9 cellular contexts compared by ENCODE assay signal in the genomic region with DNA sequence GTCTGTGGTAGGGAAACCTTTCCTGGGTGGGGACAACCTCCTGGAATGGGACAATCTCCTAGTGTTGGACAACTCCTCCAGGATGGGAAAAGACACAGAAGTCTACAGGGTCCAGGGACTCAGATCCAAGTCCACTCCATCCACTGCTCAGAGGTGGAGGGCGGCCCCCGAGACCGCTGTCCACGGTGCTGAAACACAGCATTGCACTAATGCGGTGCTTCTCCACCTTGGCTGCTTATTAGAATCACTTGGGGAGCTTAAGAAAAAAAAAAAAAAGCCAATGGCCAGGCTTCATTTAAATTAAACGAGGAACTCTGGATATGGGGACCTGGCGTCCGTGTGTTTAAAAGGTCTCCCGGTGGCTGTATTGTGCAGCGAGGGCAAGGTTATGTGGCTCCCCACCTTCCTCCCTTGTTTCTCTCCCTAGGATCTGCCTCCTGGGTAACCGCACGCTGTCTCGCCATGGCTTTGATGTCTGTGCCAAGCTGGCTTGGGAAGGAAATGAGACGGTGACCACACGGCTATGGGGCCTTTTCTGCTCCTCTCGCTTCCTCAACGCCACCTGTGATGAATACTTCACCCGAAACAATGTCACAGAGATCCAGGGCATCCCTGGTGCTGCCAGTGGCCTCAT. TPM values are rescaled to one million over a fixed set of nuclear protein-coding genes. Genes with fewer than 3 reads are reported as not detected.
DNase-seq lines count a peak whose midpoint lies in the region; ATAC-seq and TF ChIP-seq lines count a peak whose summit lies in the region.
"Had no signal": no experiment of that assay in that cellular context is flagged by ENCODE, and none has a peak within 500 bp of the region (broad histone marks: within the 10 kb centered on the region; RNA-seq: fewer than 3 reads in every experiment).

No MANE protein-coding gene starts in this region.

- H3K9me3 ChIP-seq in testis, result no peaks in the 10 kb centered on the region

- no peaks in the 10 kb centered on the region for H3K9me3 Mint-ChIP-seq in natural killer cell
- no peaks in the 10 kb centered on the region for H3K9me3 Mint-ChIP-seq in natural killer cell treated with Interleukin-12 subunit alpha and Interleukin-12 subunit beta and Interleukin-15 and Interleukin-18, amount 100 ng/mL, for 72 hours
- H3K9me3 Mint-ChIP-seq in activated CD4-positive, alpha-beta T cell treated with anti-CD3 and anti-CD28 coated beads, Interleukin-2, amount 10 ng/mL, durations not matched to agents 7 days and 5 days, result no peaks in the 10 kb centered on the region

- peak; percentile 40 for DNase-seq in natural killer cell
- no peak for DNase-seq in natural killer cell treated with Interleukin-12 subunit alpha and Interleukin-12 subunit beta and Interleukin-15 and Interleukin-18, amount 100 ng/mL, for 72 hours (ENCODE audit: low spot score)
- DNase-seq in activated CD4-positive, alpha-beta T cell treated with anti-CD3 and anti-CD28 coated beads, Interleukin-2, amount 10 ng/mL, durations not matched to agents 7 days and 5 days, result peak; percentile 66
- DNase-seq in foreskin keratinocyte, result no peak
- peak; percentile 60 for DNase-seq in testis
- DNase-seq in NCI-H2107 treated with DMSO at 0.1 percent for 48 hours (lab: John Stamatoyannopoulos, UW; ENCODE audit: unreplicated experiment), result no peak
- DNase-seq in NCI-H748 treated with DMSO at 0.1 percent for 48 hours (lab: John Stamatoyannopoulos, UW), result no peak

- POLR2A ChIA-PET in activated CD4-positive, alpha-beta T cell treated with anti-CD3 and anti-CD28 coated beads, Interleukin-2, amount 10 ng/mL, durations not matched to agents 7 days and 5 days (lab: Charles Lee), result no interaction called here

- CTCF ChIA-PET in activated CD4-positive, alpha-beta T cell treated with anti-CD3 and anti-CD28 coated beads, Interleukin-2, amount 10 ng/mL, durations not matched to agents 7 days and 5 days (lab: Charles Lee), result interaction anchor here (0.6 kb wide), 1 partner anchor 1683 kb away, joined by 5 read pairs; no protein-coding TSS in a partner anchor

- H3K4me1 ChIP-seq in foreskin keratinocyte (no peaks in the 10 kb centered on the region), testis (no peaks in the 10 kb centered on the region)

- no peak for TF ChIP-seq CTCF in natural killer cell (IDR thresholded peaks at IDR 0.05)
- no peak for TF ChIP-seq CTCF in foreskin keratinocyte (conservative IDR thresholded peaks at IDR 0.05)
- TF ChIP-seq CTCF in testis (IDR thresholded peaks at IDR 0.05), result no peak

- TF ChIP-seq POLR2A in testis (IDR thresholded peaks at IDR 0.05), result no peak

- no peaks in the 10 kb centered on the region for H3K36me3 Mint-ChIP-seq in natural killer cell
- H3K36me3 Mint-ChIP-seq in natural killer cell treated with Interleukin-12 subunit alpha and Interleukin-12 subunit beta and Interleukin-15 and Interleukin-18, amount 100 ng/mL, for 72 hours, result no peaks in the 10 kb centered on the region
- H3K36me3 Mint-ChIP-seq in activated CD4-positive, alpha-beta T cell treated with anti-CD3 and anti-CD28 coated beads, Interleukin-2, amount 10 ng/mL, durations not matched to agents 7 days and 5 days (ENCODE audit: low read depth), result no peaks in the 10 kb centered on the region

- no peaks in the 10 kb centered on the region for H3K36me3 ChIP-seq in testis (ENCODE audit: low read depth, missing control alignments)

- peaks cover 23 to 25% of the 10 kb centered on the region in 2 donors for H3K27me3 Mint-ChIP-seq in natural killer cell (ENCODE audit: low read depth in 2 of 2)
- H3K27me3 Mint-ChIP-seq in natural killer cell treated with Interleukin-12 subunit alpha and Interleukin-12 subunit beta and Interleukin-15 and Interleukin-18, amount 100 ng/mL, for 72 hours, result peaks cover 35 to 38% of the 10 kb centered on the region in 2 donors
- peaks cover 4% of the 10 kb centered on the region for H3K27me3 Mint-ChIP-seq in activated CD4-positive, alpha-beta T cell treated with anti-CD3 and anti-CD28 coated beads, Interleukin-2, amount 10 ng/mL, durations not matched to agents 7 days and 5 days

- WGBS in testis, 2 donors, result 22 to 26% methylated on average over 13 to 18 of the region's 18 CpGs

- no peaks in the 10 kb centered on the region for H3K4me1 Mint-ChIP-seq in natural killer cell
- H3K4me1 Mint-ChIP-seq in natural killer cell treated with Interleukin-12 subunit alpha and Interleukin-12 subunit beta and Interleukin-15 and Interleukin-18, amount 100 ng/mL, for 72 hours (ENCODE audit: low read depth in 2 of 2), result no peaks in the 10 kb centered on the region
- H3K4me1 Mint-ChIP-seq in activated CD4-positive, alpha-beta T cell treated with anti-CD3 and anti-CD28 coated beads, Interleukin-2, amount 10 ng/mL, durations not matched to agents 7 days and 5 days, result no peaks in the 10 kb centered on the region

- H3K27ac ChIP-seq in foreskin keratinocyte, result no peak overlapping the region
- H3K27ac ChIP-seq in testis, result no peak overlapping the region
- H3K27ac ChIP-seq: SK-N-MC had no signal

- intact Hi-C loops in natural killer cell (cut with micrococcal nuclease), result no loop called here
- intact Hi-C loops in testis (cut with DNase I; ENCODE audit: low total_unique reads), result no loop called here

- H3K4me3 ChIP-seq in testis, result no peak overlapping the region
- H3K4me3 ChIP-seq: SK-N-MC had no signal

- H3K27ac Mint-ChIP-seq in natural killer cell, result no peak overlapping the region
- H3K27ac Mint-ChIP-seq in natural killer cell treated with Interleukin-12 subunit alpha and Interleukin-12 subunit beta and Interleukin-15 and Interleukin-18, amount 100 ng/mL, for 72 hours, result no peak overlapping the region
- H3K27ac Mint-ChIP-seq in activated CD4-positive, alpha-beta T cell treated with anti-CD3 and anti-CD28 coated beads, Interleukin-2, amount 10 ng/mL, durations not matched to agents 7 days and 5 days, result no peak overlapping the region

- no peak overlapping the region for H3K4me3 Mint-ChIP-seq in natural killer cell
- no peak overlapping the region for H3K4me3 Mint-ChIP-seq in natural killer cell treated with Interleukin-12 subunit alpha and Interleukin-12 subunit beta and Interleukin-15 and Interleukin-18, amount 100 ng/mL, for 72 hours
- H3K4me3 Mint-ChIP-seq in activated CD4-positive, alpha-beta T cell treated with anti-CD3 and anti-CD28 coated beads, Interleukin-2, amount 10 ng/mL, durations not matched to agents 7 days and 5 days, result no peak overlapping the region

- peaks cover 14% of the 10 kb centered on the region for H3K27me3 ChIP-seq in foreskin keratinocyte
- H3K27me3 ChIP-seq in testis, result no peaks in the 10 kb centered on the region

- ATAC-seq in natural killer cell (peak in 2 of 3 donors; percentile 66 to 70), foreskin keratinocyte (peak; percentile 73), HG02852 (IDR thresholded peaks at IDR 0.05; ENCODE audit: unreplicated experiment) (no peak)
- ATAC-seq in natural killer cell treated with Interleukin-12 subunit alpha and Interleukin-12 subunit beta and Interleukin-15 and Interleukin-18, amount 100 ng/mL, for 72 hours, result no peak

RNA-seq across cellular contexts. Expression of a gene that starts 12.0 kb away (rescaled TPM):
- under 1 TPM in 1 of 3 donors, not detected in 2; 0.85 TPM for total RNA-seq in natural killer cell
- not detected for total RNA-seq in natural killer cell treated with Interleukin-12 subunit alpha and Interleukin-12 subunit beta and Interleukin-15 and Interleukin-18, amount 100 ng/mL, for 72 hours
- under 1 TPM; 0.42 to 0.87 TPM for total RNA-seq in activated CD4-positive, alpha-beta T cell treated with anti-CD3 and anti-CD28 coated beads, Interleukin-2, amount 10 ng/mL, durations not matched to agents 7 days and 5 days
- total RNA-seq in foreskin keratinocyte, result 1.7 and 3.2 TPM in 2 replicates
- polyA plus RNA-seq in foreskin keratinocyte, result 3.6 and 5.9 TPM in 2 replicates
- 1 to 10 TPM; 5.5 to 9.2 TPM for total RNA-seq in testis
- 15.5 TPM for polyA plus RNA-seq in testis (ENCODE audit: insufficient read depth, low read depth, low replicate concordance)

RNA-seq across cellular contexts. Expression of a gene that starts 32.3 kb away (rescaled TPM):
- total RNA-seq in natural killer cell (1 to 10 TPM; 2.0 to 2.8 (median 2.8) TPM), foreskin keratinocyte (40.5 and 266 TPM in 2 replicates), testis (under 1 TPM; 0.39 to 0.56 TPM)
- under 1 TPM in 1 of 2 donors, not detected in 1; 0.17 TPM for total RNA-seq in natural killer cell treated with Interleukin-12 subunit alpha and Interleukin-12 subunit beta and Interleukin-15 and Interleukin-18, amount 100 ng/mL, for 72 hours
- total RNA-seq in activated CD4-positive, alpha-beta T cell treated with anti-CD3 and anti-CD28 coated beads, Interleukin-2, amount 10 ng/mL, durations not matched to agents 7 days and 5 days, result not detected
- polyA plus RNA-seq in foreskin keratinocyte (44.4 and 338 TPM in 2 replicates), testis (ENCODE audit: insufficient read depth, low read depth, low replicate concordance) (10.0 TPM)

RNA-seq across cellular contexts. Expression of a gene that starts 48.7 kb away (rescaled TPM):
- total RNA-seq in natural killer cell (10 to 100 TPM in 2 of 3 donors, 1 to 10 TPM in 1; 8.8 to 18.4 (median 18.0) TPM), foreskin keratinocyte (22.9 and 24.9 TPM in 2 replicates), testis (10 to 100 TPM; 55.6 to 66.2 TPM)
- 10 to 100 TPM; 33.9 to 34.2 TPM for total RNA-seq in natural killer cell treated with Interleukin-12 subunit alpha and Interleukin-12 subunit beta and Interleukin-15 and Interleukin-18, amount 100 ng/mL, for 72 hours
- 10 to 100 TPM; 30.9 to 35.0 TPM for total RNA-seq in activated CD4-positive, alpha-beta T cell treated with anti-CD3 and anti-CD28 coated beads, Interleukin-2, amount 10 ng/mL, durations not matched to agents 7 days and 5 days
- polyA plus RNA-seq in foreskin keratinocyte (14.2 and 17.2 TPM in 2 replicates), testis (ENCODE audit: insufficient read depth, low read depth, low replicate concordance) (64.0 TPM)

Comparison
In these comparisons a context has a peak if more than half of its experiments do, and no peak if none do; other contexts are left out.
1. ATAC-seq: peak in natural killer cell (2 of 3) and foreskin keratinocyte (single experiment); none in natural killer cell treated with Interleukin-12 subunit alpha and Interleukin-12 subunit beta and Interleukin-15 and Interleukin-18, amount 100 ng/mL, for 72 hours (0 of 2) and HG02852 (single experiment).
2. DNase-seq: peak in natural killer cell (single experiment), activated CD4-positive, alpha-beta T cell treated with anti-CD3 and anti-CD28 coated beads, Interleukin-2, amount 10 ng/mL, durations not matched to agents 7 days and 5 days (single experiment) and testis (single experiment); none in natural killer cell treated with Interleukin-12 subunit alpha and Interleukin-12 subunit beta and Interleukin-15 and Interleukin-18, amount 100 ng/mL, for 72 hours (single experiment), foreskin keratinocyte (0 of 2), NCI-H2107 treated with DMSO at 0.1 percent for 48 hours (single experiment) and NCI-H748 treated with DMSO at 0.1 percent for 48 hours (single experiment).
3. RNA of a gene that starts 32.3 kb away (total RNA-seq): 40.5 to 266 TPM in foreskin keratinocyte; 2.0 to 2.8 TPM in natural killer cell, 0.39 to 0.56 TPM in testis, 0.17 TPM in natural killer cell treated with Interleukin-12 subunit alpha and Interleukin-12 subunit beta and Interleukin-15 and Interleukin-18, amount 100 ng/mL, for 72 hours and not detected in activated CD4-positive, alpha-beta T cell treated with anti-CD3 and anti-CD28 coated beads, Interleukin-2, amount 10 ng/mL, durations not matched to agents 7 days and 5 days; every median in the first group is over 10 times any median in the second.